In the genomic region with DNA sequence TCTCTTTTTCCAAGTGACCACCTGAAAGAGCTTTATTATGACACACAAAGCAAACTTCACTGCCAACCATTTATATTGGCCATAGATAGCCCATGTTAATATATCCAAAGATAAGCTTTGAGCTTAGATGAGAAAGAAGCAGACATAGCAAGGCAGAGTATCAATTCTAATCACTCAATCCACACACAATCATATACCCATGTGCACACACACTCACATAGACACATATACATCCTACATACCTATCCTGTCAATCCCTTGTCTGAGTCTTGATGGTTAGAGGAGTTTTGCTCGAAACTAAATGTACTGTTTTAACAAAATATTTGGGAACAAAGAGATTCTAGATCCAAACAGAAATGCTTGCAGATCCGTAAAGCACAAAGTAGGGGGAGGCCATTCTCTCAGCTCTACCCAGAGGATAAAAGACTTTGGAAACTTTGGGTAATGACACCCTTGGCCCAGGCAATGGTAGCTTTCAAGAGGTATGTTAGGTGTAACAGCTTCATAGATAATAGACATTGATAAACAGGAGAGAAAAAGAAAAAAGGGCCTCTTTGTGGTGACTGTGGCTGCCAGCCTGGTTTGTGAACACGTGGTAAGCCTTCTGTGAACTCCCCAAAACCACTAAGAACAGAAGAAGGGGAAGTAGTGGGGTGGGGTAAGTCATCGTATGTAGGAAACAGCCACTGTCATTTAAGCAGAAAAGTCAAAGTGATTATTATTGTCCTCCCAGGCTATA, we compare ENCODE assay signal across 9 cellular contexts.
DNase-seq lines count a peak whose midpoint lies in the region; ATAC-seq, FAIRE-seq and TF ChIP-seq lines count a peak whose summit lies in the region.
"Had no signal": no experiment of that assay in that cellular context is flagged by ENCODE, and none has a peak within 500 bp of the region (broad histone marks: within the 10 kb centered on the region; RNA-seq: fewer than 3 reads in every experiment).

No MANE protein-coding gene starts in this region.

- intact Hi-C loops in GM12878 (cut with micrococcal nuclease; ENCODE audit: unreplicated experiment) (no loop called here), ascending aorta (cut with DNase I) (no loop called here), breast epithelium (cut with DNase I; ENCODE audit: low total_unique reads) (loop anchor here (5.0 kb wide), 1 partner anchor 767 kb away; no protein-coding TSS in a partner anchor)

- TF ChIP-seq POLR2A in GM12878 (IDR thresholded peaks at IDR 0.05; ENCODE audit: low read depth, low read length) (no peak), breast epithelium (IDR thresholded peaks at IDR 0.05) (no peak)

- TF ChIP-seq EP300 in GM12878 (IDR thresholded peaks at IDR 0.05; ENCODE audit: borderline replicate concordance in 1 of 2, control insufficient read depth in 1 of 2, low read depth in 2 of 2, low read length in 2 of 2): peak in 1 of 2 experiments; percentile 52; a peak in 1 of 4 replicates

- no peaks in the 10 kb centered on the region for H3K36me3 ChIP-seq in GM12878 (ENCODE audit: control insufficient read depth in 2 of 2, insufficient read depth in 2 of 2, low read length in 1 of 2)
- no peaks in the 10 kb centered on the region for H3K36me3 ChIP-seq in ascending aorta
- H3K36me3 ChIP-seq in breast epithelium: no peaks in the 10 kb centered on the region

- SMC1A ChIA-PET in GM12878 (lab: Charles Lee; ENCODE audit: uncharacterized antibody, unreplicated experiment): interaction anchor here (0.7 to 1.4 kb wide), 5 partner anchors 12 to 94 kb away, joined by 3 to 5 read pairs (median 4); no protein-coding TSS in a partner anchor

- no TSS peak for BruUV-seq in GM12878 (replicated peaks; lab: Mats Ljungman, UMichigan)

- no peaks in the 10 kb centered on the region for H3K79me2 ChIP-seq in GM12878 (ENCODE audit: control insufficient read depth, insufficient read depth, low read length)

- no peak overlapping the region for H3K4me3 ChIP-seq in GM12878
- H3K4me3 ChIP-seq in ascending aorta: no peak overlapping the region
- no peak overlapping the region for H3K4me3 ChIP-seq in breast epithelium

- H3K27me3 ChIP-seq in GM12878 (replicated peaks in 1 of 2; ENCODE audit: control insufficient read depth in 2 of 2, insufficient read depth in 2 of 2, low read length in 1 of 2) (no peaks in the 10 kb centered on the region), ascending aorta (no peaks in the 10 kb centered on the region), breast epithelium (no peaks in the 10 kb centered on the region)

- WGBS in GM12878 (ENCODE audit: insufficient coverage, insufficient replicate concordance, low lambda C conversion rate, missing lambda C conversion rate): 9% methylated on average over 4 of the region's 4 CpGs

- TF ChIP-seq RAD21 in GM12878 (IDR thresholded peaks at IDR 0.05; ENCODE audit: insufficient read depth, low read depth, low read length): no peak

- ATAC-seq in GM18520 (IDR thresholded peaks at IDR 0.05; ENCODE audit: unreplicated experiment) (peak; percentile 90), HG02852 (IDR thresholded peaks at IDR 0.05; ENCODE audit: unreplicated experiment) (peak; percentile 99), GM12878 (peak; percentile 99)

- H2AFZ ChIP-seq in GM12878 (ENCODE audit: control insufficient read depth, low read depth, low read length): no peak overlapping the region

- no peaks in the 10 kb centered on the region for H3K9me3 ChIP-seq in GM12878 (replicated peaks; ENCODE audit: control insufficient read depth, insufficient read depth, low read length)
- H3K9me3 ChIP-seq in ascending aorta: no peaks in the 10 kb centered on the region
- no peaks in the 10 kb centered on the region for H3K9me3 ChIP-seq in breast epithelium

- TF ChIP-seq CTCF in GM12878 (IDR thresholded peaks at IDR 0.05 in 2 of 3, conservative IDR thresholded peaks at IDR 0.05 in 1 of 3; ENCODE audit: control insufficient read depth in 2 of 3, extremely low read depth in 1 of 3, insufficient read depth in 1 of 3, low read depth in 3 of 3, low read length in 3 of 3) (no peak), ascending aorta (IDR thresholded peaks at IDR 0.05) (no peak), breast epithelium (IDR thresholded peaks at IDR 0.05) (no peak)

- no peak overlapping the region for H3K27ac ChIP-seq in GM12878 (ENCODE audit: control insufficient read depth, insufficient read depth)
- no peak overlapping the region for H3K27ac ChIP-seq in ascending aorta
- H3K27ac ChIP-seq in breast epithelium: no peak overlapping the region

- peak; percentile 28 for DNase-seq in SIG-M5 (lab: John Stamatoyannopoulos, UW)
- DNase-seq in GM12878 (ENCODE audit: low read depth, low spot score): peak; percentile 40
- DNase-seq in ascending aorta (ENCODE audit: low spot score in 2 of 2): no peak
- DNase-seq in breast epithelium (ENCODE audit: low spot score in 2 of 2): no peak
- no peak for DNase-seq in urothelium cell line (ENCODE audit: low spot score)
- no peak for DNase-seq in T1000 (lab: John Stamatoyannopoulos, UW)

- RAD21 ChIA-PET in GM12878 (lab: Charles Lee; ENCODE audit: unreplicated experiment): interaction anchor here (1.3 kb wide), 1 partner anchor 103 kb away, joined by 3 read pairs; no protein-coding TSS in a partner anchor

- in situ Hi-C loops in GM12878 (cut with MboI): no loop called here

- 0 out of 2 replicates have a peak overlapping the region, but pooled peaks have one; percentile 25 for H3K4me2 ChIP-seq in GM12878 (ENCODE audit: control insufficient read depth, insufficient read depth)

- FAIRE-seq in GM12878 (lab: Jason Lieb, UNC): peak; percentile 18
- FAIRE-seq in urothelium cell line (lab: Jason Lieb, UNC): no peak
- FAIRE-seq: H1 had no signal

- CTCF ChIA-PET in GM12878 (lab: Yijun Ruan, JAX): interaction anchor here (0.7 kb wide), 1 partner anchor 926 kb away, joined by 5 read pairs; no protein-coding TSS in a partner anchor

- H3K4me1 ChIP-seq in GM12878 (ENCODE audit: control insufficient read depth, insufficient read depth, low read length): peaks cover 11% of the 10 kb centered on the region
- H3K4me1 ChIP-seq in ascending aorta: no peaks in the 10 kb centered on the region
- H3K4me1 ChIP-seq in breast epithelium: no peaks in the 10 kb centered on the region

- POLR2A ChIA-PET in GM12878 (lab: Charles Lee): no interaction called here

- no peaks in the 10 kb centered on the region for H4K20me1 ChIP-seq in GM12878 (ENCODE audit: control insufficient read depth, insufficient read depth)

- no peak overlapping the region for H3K9ac ChIP-seq in GM12878 (ENCODE audit: control insufficient read depth, insufficient read depth, low read length)

TF ChIP-seq in GM12878, 131 proteins besides CTCF, POLR2A, EP300 and RAD21 (continues in another document):
- TF ChIP-seq, protein P1, sequence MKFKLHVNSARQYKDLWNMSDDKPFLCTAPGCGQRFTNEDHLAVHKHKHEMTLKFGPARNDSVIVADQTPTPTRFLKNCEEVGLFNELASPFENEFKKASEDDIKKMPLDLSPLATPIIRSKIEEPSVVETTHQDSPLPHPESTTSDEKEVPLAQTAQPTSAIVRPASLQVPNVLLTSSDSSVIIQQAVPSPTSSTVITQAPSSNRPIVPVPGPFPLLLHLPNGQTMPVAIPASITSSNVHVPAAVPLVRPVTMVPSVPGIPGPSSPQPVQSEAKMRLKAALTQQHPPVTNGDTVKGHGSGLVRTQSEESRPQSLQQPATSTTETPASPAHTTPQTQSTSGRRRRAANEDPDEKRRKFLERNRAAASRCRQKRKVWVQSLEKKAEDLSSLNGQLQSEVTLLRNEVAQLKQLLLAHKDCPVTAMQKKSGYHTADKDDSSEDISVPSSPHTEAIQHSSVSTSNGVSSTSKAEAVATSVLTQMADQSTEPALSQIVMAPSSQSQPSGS (IDR thresholded peaks at IDR 0.05; ENCODE audit: low read length): no peak
- TF ChIP-seq E4F1 (IDR thresholded peaks at IDR 0.05; ENCODE audit: borderline replicate concordance, partially characterized antibody) (no peak), SMAD1 (IDR thresholded peaks at IDR 0.05; ENCODE audit: low read depth, partially characterized antibody) (no peak), SIX5 (IDR thresholded peaks at IDR 0.05; ENCODE audit: low read depth, low read length, severe bottlenecking) (no peak)
- TF ChIP-seq, protein P2, sequence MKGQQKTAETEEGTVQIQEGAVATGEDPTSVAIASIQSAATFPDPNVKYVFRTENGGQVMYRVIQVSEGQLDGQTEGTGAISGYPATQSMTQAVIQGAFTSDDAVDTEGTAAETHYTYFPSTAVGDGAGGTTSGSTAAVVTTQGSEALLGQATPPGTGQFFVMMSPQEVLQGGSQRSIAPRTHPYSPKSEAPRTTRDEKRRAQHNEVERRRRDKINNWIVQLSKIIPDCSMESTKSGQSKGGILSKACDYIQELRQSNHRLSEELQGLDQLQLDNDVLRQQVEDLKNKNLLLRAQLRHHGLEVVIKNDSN (IDR thresholded peaks at IDR 0.05; ENCODE audit: borderline replicate concordance, extremely low read length, insufficient read depth, low read depth, low read length): no peak
- TF ChIP-seq, protein P3, sequence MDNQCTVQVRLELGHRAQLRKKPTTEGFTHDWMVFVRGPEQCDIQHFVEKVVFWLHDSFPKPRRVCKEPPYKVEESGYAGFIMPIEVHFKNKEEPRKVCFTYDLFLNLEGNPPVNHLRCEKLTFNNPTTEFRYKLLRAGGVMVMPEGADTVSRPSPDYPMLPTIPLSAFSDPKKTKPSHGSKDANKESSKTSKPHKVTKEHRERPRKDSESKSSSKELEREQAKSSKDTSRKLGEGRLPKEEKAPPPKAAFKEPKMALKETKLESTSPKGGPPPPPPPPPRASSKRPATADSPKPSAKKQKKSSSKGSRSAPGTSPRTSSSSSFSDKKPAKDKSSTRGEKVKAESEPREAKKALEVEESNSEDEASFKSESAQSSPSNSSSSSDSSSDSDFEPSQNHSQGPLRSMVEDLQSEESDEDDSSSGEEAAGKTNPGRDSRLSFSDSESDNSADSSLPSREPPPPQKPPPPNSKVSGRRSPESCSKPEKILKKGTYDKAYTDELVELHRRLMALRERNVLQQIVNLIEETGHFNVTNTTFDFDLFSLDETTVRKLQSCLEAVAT (IDR thresholded peaks at IDR 0.05): peak; percentile 67

Comparison
In these comparisons a context has a peak if more than half of its experiments do, and no peak if none do; other contexts are left out.
1. DNase-seq: peak in SIG-M5 (single experiment) and GM12878 (single experiment); none in ascending aorta (0 of 2), breast epithelium (0 of 2), urothelium cell line (single experiment) and T1000 (single experiment).
2. Peak in every context shown above with its lines, with median percentiles within 50 percentile points of each other: ATAC-seq.